15 cellular contexts compared by ENCODE assay signal in genomic region chr22:23234409-23235161, GRCh38. TPM values are rescaled to one million over a fixed set of nuclear protein-coding genes. Genes with fewer than 3 reads are reported as not detected.
DNase-seq lines count a peak whose midpoint lies in the region; ATAC-seq and TF ChIP-seq lines count a peak whose summit lies in the region.
"Had no signal": no experiment of that assay in that cellular context is flagged by ENCODE, and none has a peak within 500 bp of the region (broad histone marks: within the 10 kb centered on the region; RNA-seq: fewer than 3 reads in every experiment).

No MANE protein-coding gene starts in this region.

- H3K36me3 ChIP-seq in IMR-90 (ENCODE audit: control insufficient read depth, insufficient read depth, low read length) (no peaks in the 10 kb centered on the region), endocrine pancreas (ENCODE audit: control insufficient read depth, insufficient read depth, low read length) (no peaks in the 10 kb centered on the region), trophoblast cell (ENCODE audit: control insufficient read depth in 1 of 2, insufficient read depth in 2 of 2, low read length in 2 of 2) (peaks cover 8 to 12% of the 10 kb centered on the region in 2 experiments)

- H3K4me1 ChIP-seq in IMR-90 (ENCODE audit: control insufficient read depth, insufficient read depth, low read length) (peaks cover 14% of the 10 kb centered on the region), endocrine pancreas (ENCODE audit: control insufficient read depth, insufficient read depth, low read length) (no peaks in the 10 kb centered on the region), trophoblast cell (ENCODE audit: control insufficient read depth in 1 of 2, insufficient read depth in 2 of 2, low read length in 2 of 2) (peaks cover 9 to 17% of the 10 kb centered on the region in 2 experiments)

- CTCF ChIA-PET in activated naive CD4-positive, alpha-beta T cell treated with anti-CD3 and anti-CD28 coated beads for 36 hours (lab: Charles Lee): interaction anchor here (1.2 to 1.5 kb wide), 2 partner anchors 48 to 55 kb away, joined by 4 read pairs; no protein-coding TSS in a partner anchor
- CTCF ChIA-PET in activated naive CD4-positive, alpha-beta T cell treated with anti-CD3 and anti-CD28 coated beads, Interleukin-2, amount 10 ng/mL, durations not matched to agents 7 days and 5 days (lab: Charles Lee): interaction anchor here (1.1 kb wide), 1 partner anchor 9 kb away, joined by 3 read pairs; no protein-coding TSS in a partner anchor
- CTCF ChIA-PET in IMR-90 (lab: Yijun Ruan, JAX): interaction anchor here (1.0 to 1.2 kb wide), 2 partner anchors 36 to 56 kb away, joined by 3 read pairs; no protein-coding TSS in a partner anchor

- no peak for TF ChIP-seq POLR2A in IMR-90 (IDR thresholded peaks at IDR 0.05; ENCODE audit: low read depth, low read length)

- H3K9me1 ChIP-seq in IMR-90 (ENCODE audit: insufficient read depth, low read length): peaks cover 33% of the 10 kb centered on the region

- H4K91ac ChIP-seq in IMR-90 (ENCODE audit: insufficient read depth, low read depth, low read length) (no peak overlapping the region), trophoblast cell (ENCODE audit: low read depth, low read length) (no peak overlapping the region)

- H2BK15ac ChIP-seq in IMR-90 (ENCODE audit: low read depth, low read length): no peak overlapping the region

- H3K23ac ChIP-seq in IMR-90 (ENCODE audit: low read depth, low read length) (no peak overlapping the region), trophoblast cell (ENCODE audit: low read length) (no peak overlapping the region)

- POLR2A ChIA-PET in IMR-90 (lab: Charles Lee; ENCODE audit: unreplicated experiment): no interaction called here

- no peaks in the 10 kb centered on the region for H3K27me3 Mint-ChIP-seq in activated naive CD4-positive, alpha-beta T cell treated with anti-CD3 and anti-CD28 coated beads for 36 hours (ENCODE audit: low read depth)
- H3K27me3 Mint-ChIP-seq in activated naive CD4-positive, alpha-beta T cell treated with anti-CD3 and anti-CD28 coated beads, Interleukin-2, amount 10 ng/mL, durations not matched to agents 7 days and 5 days: no peaks in the 10 kb centered on the region
- no peaks in the 10 kb centered on the region for H3K27me3 Mint-ChIP-seq in stimulated activated naive B cell treated with anti-CD40 and anti-IgM and Interleukin-4, amounts not matched to agents 10 μg/mL and 1 μg/mL and 100 μg/mL, for 72 hours
- H3K27me3 Mint-ChIP-seq: stimulated activated naive CD8-positive, alpha-beta T cell treated with anti-CD3 and anti-CD28 coated beads, Interleukin-15, amount 100 ng/mL, for 72 hours had no signal

- H4K12ac ChIP-seq in trophoblast cell (ENCODE audit: low read depth, low read length): no peak overlapping the region

- peaks cover 18% of the 10 kb centered on the region for H3K36me3 Mint-ChIP-seq in activated naive CD4-positive, alpha-beta T cell treated with anti-CD3 and anti-CD28 coated beads for 36 hours (ENCODE audit: low read depth)
- H3K36me3 Mint-ChIP-seq in activated naive CD4-positive, alpha-beta T cell treated with anti-CD3 and anti-CD28 coated beads, Interleukin-2, amount 10 ng/mL, durations not matched to agents 7 days and 5 days: peaks cover 43% of the 10 kb centered on the region
- peaks cover 7 to 13% of the 10 kb centered on the region in 2 donors for H3K36me3 Mint-ChIP-seq in stimulated activated naive B cell treated with anti-CD40 and anti-IgM and Interleukin-4, amounts not matched to agents 10 μg/mL and 1 μg/mL and 100 μg/mL, for 72 hours

- H4K8ac ChIP-seq in IMR-90 (ENCODE audit: low read depth in 2 of 2, low read length in 2 of 2) (no peak overlapping the region), trophoblast cell (ENCODE audit: low read depth, low read length) (no peak overlapping the region)

- H3K79me1 ChIP-seq in IMR-90 (ENCODE audit: low read depth in 1 of 2, low read length in 2 of 2) (peaks cover 45 to 89% of the 10 kb centered on the region in 2 experiments), trophoblast cell (ENCODE audit: low read length) (no peaks in the 10 kb centered on the region)

- no peak overlapping the region for H2BK5ac ChIP-seq in IMR-90 (ENCODE audit: low read depth, low read length, poor library complexity, severe bottlenecking)
- no peak overlapping the region for H2BK5ac ChIP-seq in trophoblast cell (ENCODE audit: low read depth, low read length, poor library complexity)

- H3K4me2 ChIP-seq in IMR-90 (ENCODE audit: low read depth, low read length) (no peak overlapping the region), trophoblast cell (ENCODE audit: low read length) (no peak overlapping the region)

- H2AFZ ChIP-seq in IMR-90 (replicated peaks; ENCODE audit: low read length, poor library complexity): no peak overlapping the region
- no peak overlapping the region for H2AFZ ChIP-seq in trophoblast cell (ENCODE audit: insufficient read depth, low read length, poor library complexity)

- TF ChIP-seq RAD21 in IMR-90 (IDR thresholded peaks at IDR 0.05; ENCODE audit: low read length): no peak

- intact Hi-C loops in activated naive CD4-positive, alpha-beta T cell treated with anti-CD3 and anti-CD28 coated beads for 36 hours (cut with micrococcal nuclease): no loop called here
- intact Hi-C loops in IMR-90 (cut with micrococcal nuclease): no loop called here

- H2BK12ac ChIP-seq in trophoblast cell (ENCODE audit: low read length): no peak overlapping the region

- peak overlapping the region; percentile 7; the same call in 1 of the 2 replicates for H3K4ac ChIP-seq in IMR-90 (ENCODE audit: low read depth, low read length)
- H3K4ac ChIP-seq in trophoblast cell (ENCODE audit: low read depth, low read length): peak overlapping the region; percentile 81

- BruUV-seq in IMR-90 (replicated peaks; lab: Mats Ljungman, UMichigan): no TSS peak

- H2AK5ac ChIP-seq in IMR-90 (ENCODE audit: low read depth, low read length): 0 out of 2 replicates have a peak overlapping the region, but pooled peaks have one; percentile 35
- no peak overlapping the region for H2AK5ac ChIP-seq in trophoblast cell (ENCODE audit: low read length)

- peaks cover 6% of the 10 kb centered on the region for H3K9me3 Mint-ChIP-seq in activated naive CD4-positive, alpha-beta T cell treated with anti-CD3 and anti-CD28 coated beads for 36 hours
- H3K9me3 Mint-ChIP-seq in activated naive CD4-positive, alpha-beta T cell treated with anti-CD3 and anti-CD28 coated beads, Interleukin-2, amount 10 ng/mL, durations not matched to agents 7 days and 5 days: peaks cover 11% of the 10 kb centered on the region
- peaks cover 0 to 3% of the 10 kb centered on the region in 2 donors for H3K9me3 Mint-ChIP-seq in stimulated activated naive B cell treated with anti-CD40 and anti-IgM and Interleukin-4, amounts not matched to agents 10 μg/mL and 1 μg/mL and 100 μg/mL, for 72 hours

- H2BK120ac ChIP-seq in IMR-90 (ENCODE audit: low read depth, low read length): no peak overlapping the region
- H2BK120ac ChIP-seq in trophoblast cell (ENCODE audit: insufficient read depth, low read length, poor library complexity): no peak overlapping the region

- H3K14ac ChIP-seq in IMR-90 (replicated peaks; ENCODE audit: low read depth, low read length): no peak overlapping the region
- H3K14ac ChIP-seq in trophoblast cell (ENCODE audit: low read length): no peak overlapping the region

- dilution Hi-C loops in IMR-90 (cut with HindIII; ENCODE audit: low sequenced_read_pairs, unreplicated experiment): no loop called here

- 94% methylated on average over 11 of the region's 19 CpGs; no CpG with 5 or more reads in 1 of the 2 experiments for WGBS in IMR-90 (ENCODE audit: extremely low coverage in 2 of 2, insufficient read length in 1 of 2), 2 experiments
- WGBS in trophoblast cell (ENCODE audit: extremely low coverage, insufficient coverage, insufficient read length): no CpG with 5 or more reads among the region's 19 CpGs

- no peak for TF ChIP-seq CTCF in IMR-90 (conservative IDR thresholded peaks at IDR 0.05; ENCODE audit: low read depth, low read length)

- H3K27ac Mint-ChIP-seq in activated naive CD4-positive, alpha-beta T cell treated with anti-CD3 and anti-CD28 coated beads for 36 hours: peak overlapping the region; percentile 67
- no peak overlapping the region for H3K27ac Mint-ChIP-seq in activated naive CD4-positive, alpha-beta T cell treated with anti-CD3 and anti-CD28 coated beads, Interleukin-2, amount 10 ng/mL, durations not matched to agents 7 days and 5 days
- H3K27ac Mint-ChIP-seq in stimulated activated naive B cell treated with anti-CD40 and anti-IgM and Interleukin-4, amounts not matched to agents 10 μg/mL and 1 μg/mL and 100 μg/mL, for 72 hours: no peak overlapping the region

- no peaks in the 10 kb centered on the region for H3K9me3 ChIP-seq in IMR-90 (ENCODE audit: control insufficient read depth, insufficient read depth, low read length)
- no peaks in the 10 kb centered on the region for H3K9me3 ChIP-seq in endocrine pancreas (ENCODE audit: control insufficient read depth, low read length)
- peaks cover 2% of the 10 kb centered on the region for H3K9me3 ChIP-seq in trophoblast cell (ENCODE audit: insufficient read depth, low read depth, low read length)
- H3K9me3 ChIP-seq: mucosa of descending colon had no signal

- peaks cover 20% of the 10 kb centered on the region for H3K79me2 ChIP-seq in trophoblast cell (ENCODE audit: control insufficient read depth, insufficient read depth, low read length, poor library complexity)

- peaks cover 86% of the 10 kb centered on the region for H3K4me1 Mint-ChIP-seq in activated naive CD4-positive, alpha-beta T cell treated with anti-CD3 and anti-CD28 coated beads for 36 hours (ENCODE audit: low read depth)
- H3K4me1 Mint-ChIP-seq in activated naive CD4-positive, alpha-beta T cell treated with anti-CD3 and anti-CD28 coated beads, Interleukin-2, amount 10 ng/mL, durations not matched to agents 7 days and 5 days: peaks cover 40% of the 10 kb centered on the region
- peaks cover 34 to 58% of the 10 kb centered on the region in 2 donors for H3K4me1 Mint-ChIP-seq in stimulated activated naive B cell treated with anti-CD40 and anti-IgM and Interleukin-4, amounts not matched to agents 10 μg/mL and 1 μg/mL and 100 μg/mL, for 72 hours

- in situ Hi-C loops in IMR-90 (cut with MboI; ENCODE audit: low sequenced_read_pairs): no loop called here

- H3K9ac ChIP-seq in IMR-90 (ENCODE audit: low read depth, low read length) (no peak overlapping the region), endocrine pancreas (ENCODE audit: control insufficient read depth, insufficient read depth, low read length) (peak overlapping the region; percentile 19), trophoblast cell (ENCODE audit: low read length) (no peak overlapping the region)

- no peak overlapping the region for H3K4me3 ChIP-seq in IMR-90 (ENCODE audit: insufficient read depth, low read depth, low read length)
- H3K4me3 ChIP-seq in endocrine pancreas (ENCODE audit: control insufficient read depth, insufficient read depth, low read length): no peak overlapping the region
- H3K4me3 ChIP-seq in trophoblast cell (ENCODE audit: low read depth, low read length): no peak overlapping the region
- H3K4me3 ChIP-seq: mucosa of descending colon, spleen had no signal

- H3K27ac ChIP-seq in IMR-90 (ENCODE audit: insufficient read depth, low read length) (no peak overlapping the region), trophoblast cell (ENCODE audit: low read depth, low read length) (no peak overlapping the region)
- H3K27ac ChIP-seq: spleen had no signal

- ATAC-seq in IMR-90 (ENCODE audit: low read depth) (no peak), GM19397 (IDR thresholded peaks at IDR 0.05; ENCODE audit: unreplicated experiment) (no peak)
- ATAC-seq in stimulated activated naive B cell treated with anti-CD40 and anti-IgM and Interleukin-4, amounts not matched to agents 10 μg/mL and 1 μg/mL and 100 μg/mL, for 72 hours (replicated peaks): no peak
- ATAC-seq: mucosa of descending colon had no signal

- no peak overlapping the region for H3K4me3 Mint-ChIP-seq in activated naive CD4-positive, alpha-beta T cell treated with anti-CD3 and anti-CD28 coated beads for 36 hours
- H3K4me3 Mint-ChIP-seq in activated naive CD4-positive, alpha-beta T cell treated with anti-CD3 and anti-CD28 coated beads, Interleukin-2, amount 10 ng/mL, durations not matched to agents 7 days and 5 days: no peak overlapping the region
- no peak overlapping the region for H3K4me3 Mint-ChIP-seq in stimulated activated naive B cell treated with anti-CD40 and anti-IgM and Interleukin-4, amounts not matched to agents 10 μg/mL and 1 μg/mL and 100 μg/mL, for 72 hours

- H3K56ac ChIP-seq in IMR-90 (ENCODE audit: extremely low read depth, insufficient read depth, low read length): no peak overlapping the region

- DNase-seq in activated naive CD4-positive, alpha-beta T cell treated with anti-CD3 and anti-CD28 coated beads for 36 hours: no peak
- DNase-seq in activated naive CD4-positive, alpha-beta T cell treated with anti-CD3 and anti-CD28 coated beads, Interleukin-2, amount 10 ng/mL, durations not matched to agents 7 days and 5 days: no peak
- DNase-seq in IMR-90: no peak
- no peak for DNase-seq in trophoblast cell
- DNase-seq in stimulated activated naive B cell treated with anti-CD40 and anti-IgM and Interleukin-4, amounts not matched to agents 10 μg/mL and 1 μg/mL and 100 μg/mL, for 72 hours: no peak
- DNase-seq in SKM-1 (lab: John Stamatoyannopoulos, UW; ENCODE audit: unreplicated experiment): no peak
- DNase-seq: amniotic stem cell; H7; NCI-H2227 treated with DMSO at 0.1 percent for 48 hours; NK-92 treated with Interleukin-12 subunit alpha and Interleukin-12 subunit beta, amount 100 ng/mL, for 24 hours; spleen had no signal

- H3K18ac ChIP-seq in IMR-90 (ENCODE audit: low read depth, low read length) (no peak overlapping the region), trophoblast cell (ENCODE audit: low read length) (peak overlapping the region; percentile 63)

- H4K5ac ChIP-seq in IMR-90 (ENCODE audit: low read depth, low read length): no peak overlapping the region

- H2AK9ac ChIP-seq in IMR-90 (replicated peaks; ENCODE audit: low read depth, low read length, poor library complexity): peak overlapping the region; percentile 62

- H3K27me3 ChIP-seq in IMR-90 (ENCODE audit: control insufficient read depth, insufficient read depth, low read length) (no peaks in the 10 kb centered on the region), endocrine pancreas (ENCODE audit: control insufficient read depth, insufficient read depth, low read length) (no peaks in the 10 kb centered on the region), trophoblast cell (ENCODE audit: insufficient read depth, low read length) (no peaks in the 10 kb centered on the region)
- H3K27me3 ChIP-seq: spleen had no signal

- H2BK20ac ChIP-seq in IMR-90 (ENCODE audit: low read depth, low read length): no peak overlapping the region

- H4K20me1 ChIP-seq in IMR-90 (ENCODE audit: insufficient read depth, low read length): peaks cover 77% of the 10 kb centered on the region

RNA-seq across cellular contexts. Expression of gene BCR, which starts 54.3 kb away (rescaled TPM):
- 10 to 100 TPM; 62.3 to 63.3 TPM for total RNA-seq in activated naive CD4-positive, alpha-beta T cell treated with anti-CD3 and anti-CD28 coated beads for 36 hours
- 28.9 and 30.8 TPM in 2 replicates for total RNA-seq in IMR-90 (2012; rRNA removed)
- 43.0 and 44.6 TPM in 2 replicates for polyA plus RNA-seq in IMR-90 (2012; rRNA removed)
- polyA plus RNA-seq in IMR-90 (2012; cell fraction: cytosol; rRNA removed): 30.9 and 40.0 TPM in 2 replicates
- polyA plus RNA-seq in IMR-90 (2012; cell fraction: nucleus; rRNA removed; ENCODE audit: low replicate concordance): 36.1 and 42.1 TPM in 2 replicates
- 49.8 and 53.0 TPM in 2 replicates for polyA plus RNA-seq in trophoblast cell (2013)
